Comparison of ENCODE assay signal across 12 cellular contexts in genomic region chr14:59337151-59337611, GRCh38.
DNase-seq lines count a peak whose midpoint lies in the region; ATAC-seq, FAIRE-seq and TF ChIP-seq lines count a peak whose summit lies in the region.
"Had no signal": no experiment of that assay in that cellular context is flagged by ENCODE, and none has a peak within 500 bp of the region (broad histone marks: within the 10 kb centered on the region; RNA-seq: fewer than 3 reads in every experiment).

No MANE protein-coding gene starts in this region.

- H2BK15ac ChIP-seq in H1 (ENCODE audit: low read length): no peak overlapping the region

- no peaks in the 10 kb centered on the region for H3K36me3 ChIP-seq in H1 (ENCODE audit: control insufficient read depth in 2 of 4, insufficient read depth in 4 of 4, low read length in 3 of 4)
- peaks cover 15% of the 10 kb centered on the region for H3K36me3 ChIP-seq in lower lobe of right lung

- no peak for TF ChIP-seq EP300 in H1 (IDR thresholded peaks at IDR 0.05; ENCODE audit: borderline replicate concordance in 1 of 2, low read depth in 2 of 2, low read length in 2 of 2)

- intact Hi-C loops in lower lobe of right lung (cut with DNase I): no loop called here

- H4K8ac ChIP-seq in H1 (ENCODE audit: extremely low read depth, insufficient read depth, low read length): no peak overlapping the region

- H4K91ac ChIP-seq in H1 (replicated peaks; ENCODE audit: insufficient read length, low read length): no peak overlapping the region

- no peak overlapping the region for H2BK12ac ChIP-seq in H1 (ENCODE audit: low read depth, low read length)

- H4K20me1 ChIP-seq in H1 (replicated peaks in 1 of 2; ENCODE audit: control insufficient read depth in 1 of 2, insufficient read depth in 2 of 2, low read length in 2 of 2): no peaks in the 10 kb centered on the region

- no peaks in the 10 kb centered on the region for H3K79me1 ChIP-seq in H1 (ENCODE audit: low read depth, low read length)

- H3K4ac ChIP-seq in H1 (replicated peaks; ENCODE audit: insufficient read length, low read depth, low read length): no peak overlapping the region

- H3K27ac Mint-ChIP-seq in activated naive CD8-positive, alpha-beta T cell treated with anti-CD3 and anti-CD28 coated beads for 36 hours: no peak overlapping the region
- H3K27ac Mint-ChIP-seq: effector memory CD8-positive, alpha-beta T cell had no signal

- no peak overlapping the region; the same call in 1 of the 2 replicates for H2BK5ac ChIP-seq in H1 (ENCODE audit: low read depth, low read length)

- DNase-seq in MV-4-11 (lab: John Stamatoyannopoulos, UW): peak; percentile 59
- DNase-seq in H1 (ENCODE audit: low read depth in 1 of 2, low spot score in 2 of 2): no peak
- peak; percentile 62 for DNase-seq in lower lobe of right lung
- peak; percentile 21 for DNase-seq in stromal cell of bone marrow (ENCODE audit: low read depth)
- DNase-seq in NCI-H1105 (lab: John Stamatoyannopoulos, UW): no peak
- DNase-seq in activated naive CD8-positive, alpha-beta T cell treated with anti-CD3 and anti-CD28 coated beads for 36 hours: no peak
- DNase-seq in cerebellar nuclear complex (lab: John Stamatoyannopoulos, UW): no peak
- DNase-seq: activated CD8-positive, alpha-beta memory T cell treated with anti-CD3 and anti-CD28 coated beads for 24 hours; effector memory CD8-positive, alpha-beta T cell; NCI-H2029 treated with DMSO at 0.1 percent for 48 hours had no signal

- H3K23ac ChIP-seq in H1 (ENCODE audit: insufficient read length): no peak overlapping the region

- TF ChIP-seq POLR2A in H1 (IDR thresholded peaks at IDR 0.05; ENCODE audit: control extremely low read depth in 1 of 2, low read depth in 2 of 2, low read length in 2 of 2): no peak

- no peak overlapping the region for H3K56ac ChIP-seq in H1 (replicated peaks; ENCODE audit: insufficient read length, low read depth, low read length)

- H2BK120ac ChIP-seq in H1 (replicated peaks; ENCODE audit: low read depth, low read length): no peak overlapping the region

- peaks cover 4% of the 10 kb centered on the region for H3K36me3 Mint-ChIP-seq in activated naive CD8-positive, alpha-beta T cell treated with anti-CD3 and anti-CD28 coated beads for 36 hours

- H3K4me1 Mint-ChIP-seq in activated naive CD8-positive, alpha-beta T cell treated with anti-CD3 and anti-CD28 coated beads for 36 hours: no peaks in the 10 kb centered on the region

- H3K14ac ChIP-seq in H1 (ENCODE audit: insufficient read length): no peak overlapping the region

- peak in 1 of 2 donors; percentile 31 for ATAC-seq in lower lobe of right lung
- ATAC-seq in GM21526 (IDR thresholded peaks at IDR 0.05; ENCODE audit: low FRiP score, unreplicated experiment): no peak
- ATAC-seq: effector memory CD8-positive, alpha-beta T cell; SK-N-SH treated with all-trans-retinoic acid at 6 μM for 48 hours had no signal

- POLR2A ChIA-PET in H1 (lab: Charles Lee; ENCODE audit: partially characterized antibody): no interaction called here

- TF ChIP-seq RAD21 in H1 (IDR thresholded peaks at IDR 0.05 in 1 of 2, conservative IDR thresholded peaks at IDR 0.05 in 1 of 2; ENCODE audit: low read depth in 2 of 2, low read length in 2 of 2): no peak

- H3K4me3 ChIP-seq in H1 (ENCODE audit: extremely low read depth in 1 of 4, insufficient read depth in 2 of 4, low read depth in 3 of 4, low read length in 4 of 4): no peak overlapping the region
- no peak overlapping the region for H3K4me3 ChIP-seq in lower lobe of right lung

- peak overlapping the region; percentile 4 for H4K5ac ChIP-seq in H1 (ENCODE audit: insufficient read length, low read depth, low read length)

- FAIRE-seq in H1 (lab: Jason Lieb, UNC): no peak

- no peak overlapping the region for H3K9ac ChIP-seq in H1 (replicated peaks in 1 of 4; ENCODE audit: extremely low read depth in 1 of 4, low read depth in 3 of 4, low read length in 3 of 4)

- H3K27ac ChIP-seq in H1 (ENCODE audit: low read depth, low read length) (no peak overlapping the region), lower lobe of right lung (peak overlapping the region; percentile 80)

- H3K18ac ChIP-seq in H1 (ENCODE audit: extremely low read depth, low read length): no peak overlapping the region

- H3K79me2 ChIP-seq in H1 (ENCODE audit: control insufficient read depth in 1 of 2, insufficient read depth in 2 of 2, low read length in 2 of 2): no peaks in the 10 kb centered on the region

- no peak overlapping the region for H2AK5ac ChIP-seq in H1 (ENCODE audit: low read depth, low read length)

- H3K9me3 Mint-ChIP-seq in activated naive CD8-positive, alpha-beta T cell treated with anti-CD3 and anti-CD28 coated beads for 36 hours: no peaks in the 10 kb centered on the region
- H3K9me3 Mint-ChIP-seq: effector memory CD8-positive, alpha-beta T cell had no signal

- TF ChIP-seq CTCF in H1 (IDR thresholded peaks at IDR 0.05; ENCODE audit: control extremely low read depth in 1 of 3, insufficient read depth in 1 of 3, low read depth in 1 of 3, low read length in 3 of 3) (no peak), lower lobe of right lung (IDR thresholded peaks at IDR 0.05) (no peak)

- CTCF ChIA-PET in H1 (lab: Charles Lee; ENCODE audit: partially characterized antibody): interaction anchor here (0.7 to 1.0 kb wide), 2 partner anchors 28 to 82 kb away, joined by 3 read pairs; no protein-coding TSS in a partner anchor

- no peak overlapping the region for H3K4me2 ChIP-seq in H1 (ENCODE audit: insufficient read depth in 1 of 2, low read depth in 2 of 2, low read length in 2 of 2)

- no peak overlapping the region for H3K4me3 Mint-ChIP-seq in activated naive CD8-positive, alpha-beta T cell treated with anti-CD3 and anti-CD28 coated beads for 36 hours
- H3K4me3 Mint-ChIP-seq: effector memory CD8-positive, alpha-beta T cell had no signal

- H3K9me3 ChIP-seq in H1 (ENCODE audit: insufficient read depth in 2 of 2, low read depth in 1 of 2, low read length in 1 of 2) (no peaks in the 10 kb centered on the region), lower lobe of right lung (no peaks in the 10 kb centered on the region)

- no peak overlapping the region for H2AFZ ChIP-seq in H1 (ENCODE audit: low read length)

- H3K4me1 ChIP-seq in H1 (replicated peaks in 1 of 4; ENCODE audit: control insufficient read depth in 3 of 4, insufficient read depth in 4 of 4, low read length in 3 of 4): peaks cover 0 to 5% (median 2%) of the 10 kb centered on the region in 4 experiments; a peak in 2 of 7 replicates
- H3K4me1 ChIP-seq in lower lobe of right lung: peaks cover 60% of the 10 kb centered on the region

- no peaks in the 10 kb centered on the region for H3K23me2 ChIP-seq in H1 (ENCODE audit: low read depth, low read length)

- no peaks in the 10 kb centered on the region for H3K27me3 Mint-ChIP-seq in activated naive CD8-positive, alpha-beta T cell treated with anti-CD3 and anti-CD28 coated beads for 36 hours
- H3K27me3 Mint-ChIP-seq: effector memory CD8-positive, alpha-beta T cell had no signal

- H2BK20ac ChIP-seq in H1 (ENCODE audit: low read length): no peak overlapping the region; the same call in 1 of the 2 replicates

- 80% methylated on average over 4 of the region's 4 CpGs; no CpG with 5 or more reads in 1 of the 2 experiments for WGBS in H1 (ENCODE audit: extremely low coverage in 1 of 2, insufficient coverage in 1 of 2, insufficient read length in 1 of 2, insufficient replicate concordance in 2 of 2, low coverage in 1 of 2, low lambda C conversion rate in 2 of 2, missing lambda C conversion rate in 1 of 2), 2 experiments

- H3K27me3 ChIP-seq in H1 (replicated peaks in 1 of 4; ENCODE audit: control insufficient read depth in 3 of 4, extremely low read depth in 1 of 4, insufficient read depth in 3 of 4, low read length in 3 of 4): no peaks in the 10 kb centered on the region
- no peaks in the 10 kb centered on the region for H3K27me3 ChIP-seq in lower lobe of right lung (ENCODE audit: low read depth)

TF ChIP-seq in H1, 55 proteins besides CTCF, POLR2A, EP300 and RAD21:
- no peak for TF ChIP-seq TAF1 (IDR thresholded peaks at IDR 0.05; ENCODE audit: low read depth, low read length)
- no peak for TF ChIP-seq TEAD4 (IDR thresholded peaks at IDR 0.05; ENCODE audit: low read depth, low read length)
- no peak for TF ChIP-seq BCL11A (IDR thresholded peaks at IDR 0.05; ENCODE audit: low read depth in 2 of 2, low read length in 2 of 2)
- no peak for TF ChIP-seq CEBPB (IDR thresholded peaks at IDR 0.05; ENCODE audit: low read depth, low read length)
- TF ChIP-seq GTF2F1 (IDR thresholded peaks at IDR 0.05; ENCODE audit: borderline replicate concordance, low read depth, low read length): no peak
- TF ChIP-seq PHF8 (conservative IDR thresholded peaks at IDR 0.05; ENCODE audit: low read depth, low read length): no peak
- TF ChIP-seq, protein P1, sequence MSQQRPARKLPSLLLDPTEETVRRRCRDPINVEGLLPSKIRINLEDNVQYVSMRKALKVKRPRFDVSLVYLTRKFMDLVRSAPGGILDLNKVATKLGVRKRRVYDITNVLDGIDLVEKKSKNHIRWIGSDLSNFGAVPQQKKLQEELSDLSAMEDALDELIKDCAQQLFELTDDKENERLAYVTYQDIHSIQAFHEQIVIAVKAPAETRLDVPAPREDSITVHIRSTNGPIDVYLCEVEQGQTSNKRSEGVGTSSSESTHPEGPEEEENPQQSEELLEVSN (IDR thresholded peaks at IDR 0.05): no peak
TF ChIP-seq in H1: peak in this region for 0.

Comparison
In these comparisons a context has a peak if more than half of its experiments do, and no peak if none do; other contexts are left out.
1. DNase-seq: peak in MV-4-11 (single experiment), lower lobe of right lung (single experiment) and stromal cell of bone marrow (single experiment); none in H1 (0 of 2), NCI-H1105 (single experiment), activated naive CD8-positive, alpha-beta T cell treated with anti-CD3 and anti-CD28 coated beads for 36 hours (single experiment) and cerebellar nuclear complex (0 of 2).